1 cellular context compared by ENCODE assay signal in the genomic region with DNA sequence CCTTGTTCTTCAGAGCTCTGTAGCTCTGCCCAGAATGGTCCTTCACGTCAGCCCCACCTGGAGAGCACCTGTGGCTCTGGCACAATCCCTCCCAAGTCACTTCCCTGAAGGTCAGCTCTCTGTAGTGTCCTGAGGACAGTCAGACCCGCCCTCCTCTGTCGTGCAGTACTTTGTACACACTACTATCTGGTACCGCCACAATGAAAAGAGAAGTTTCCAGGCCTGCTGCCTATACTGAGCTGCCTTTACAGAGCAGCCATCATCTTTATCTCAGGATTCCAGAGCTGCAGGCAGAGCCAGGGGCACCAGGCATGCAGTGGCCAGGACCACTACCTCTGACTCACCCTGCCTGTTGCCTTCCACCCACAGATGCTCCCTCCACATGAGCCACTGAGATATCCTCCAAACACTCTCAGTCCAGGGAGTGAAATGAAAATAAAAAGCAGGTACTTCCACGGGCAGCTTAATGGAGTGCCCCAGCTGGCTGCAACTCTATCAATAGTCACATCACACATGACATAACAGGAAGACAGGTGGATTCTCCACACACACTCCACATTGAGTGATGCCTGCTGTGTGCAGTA.
TF ChIP-seq lines count a peak whose summit lies in the region.

No MANE protein-coding gene starts in this region.

TF ChIP-seq in HepG2, 621 proteins besides CTCF, POLR2A, EP300 and RAD21 (continued from another document):
- TF ChIP-seq, protein P1, sequence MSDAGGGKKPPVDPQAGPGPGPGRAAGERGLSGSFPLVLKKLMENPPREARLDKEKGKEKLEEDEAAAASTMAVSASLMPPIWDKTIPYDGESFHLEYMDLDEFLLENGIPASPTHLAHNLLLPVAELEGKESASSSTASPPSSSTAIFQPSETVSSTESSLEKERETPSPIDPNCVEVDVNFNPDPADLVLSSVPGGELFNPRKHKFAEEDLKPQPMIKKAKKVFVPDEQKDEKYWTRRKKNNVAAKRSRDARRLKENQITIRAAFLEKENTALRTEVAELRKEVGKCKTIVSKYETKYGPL (CRISPR knock-in tag; IDR thresholded peaks at IDR 0.05): no peak
- TF ChIP-seq ZNF720 (CRISPR knock-in tag; IDR thresholded peaks at IDR 0.05): no peak
- TF ChIP-seq, protein P2, sequence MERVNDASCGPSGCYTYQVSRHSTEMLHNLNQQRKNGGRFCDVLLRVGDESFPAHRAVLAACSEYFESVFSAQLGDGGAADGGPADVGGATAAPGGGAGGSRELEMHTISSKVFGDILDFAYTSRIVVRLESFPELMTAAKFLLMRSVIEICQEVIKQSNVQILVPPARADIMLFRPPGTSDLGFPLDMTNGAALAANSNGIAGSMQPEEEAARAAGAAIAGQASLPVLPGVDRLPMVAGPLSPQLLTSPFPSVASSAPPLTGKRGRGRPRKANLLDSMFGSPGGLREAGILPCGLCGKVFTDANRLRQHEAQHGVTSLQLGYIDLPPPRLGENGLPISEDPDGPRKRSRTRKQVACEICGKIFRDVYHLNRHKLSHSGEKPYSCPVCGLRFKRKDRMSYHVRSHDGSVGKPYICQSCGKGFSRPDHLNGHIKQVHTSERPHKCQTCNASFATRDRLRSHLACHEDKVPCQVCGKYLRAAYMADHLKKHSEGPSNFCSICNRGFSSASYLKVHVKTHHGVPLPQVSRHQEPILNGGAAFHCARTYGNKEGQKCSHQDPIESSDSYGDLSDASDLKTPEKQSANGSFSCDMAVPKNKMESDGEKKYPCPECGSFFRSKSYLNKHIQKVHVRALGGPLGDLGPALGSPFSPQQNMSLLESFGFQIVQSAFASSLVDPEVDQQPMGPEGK (CRISPR knock-in tag; IDR thresholded peaks at IDR 0.05): peak; percentile 17; the same call in 1 of the 2 replicates
- TF ChIP-seq HDAC2 (CRISPR knock-in tag; IDR thresholded peaks at IDR 0.05): 0 out of 2 replicates have a peak, but pooled peaks have one; percentile 20
- TF ChIP-seq, protein P3, sequence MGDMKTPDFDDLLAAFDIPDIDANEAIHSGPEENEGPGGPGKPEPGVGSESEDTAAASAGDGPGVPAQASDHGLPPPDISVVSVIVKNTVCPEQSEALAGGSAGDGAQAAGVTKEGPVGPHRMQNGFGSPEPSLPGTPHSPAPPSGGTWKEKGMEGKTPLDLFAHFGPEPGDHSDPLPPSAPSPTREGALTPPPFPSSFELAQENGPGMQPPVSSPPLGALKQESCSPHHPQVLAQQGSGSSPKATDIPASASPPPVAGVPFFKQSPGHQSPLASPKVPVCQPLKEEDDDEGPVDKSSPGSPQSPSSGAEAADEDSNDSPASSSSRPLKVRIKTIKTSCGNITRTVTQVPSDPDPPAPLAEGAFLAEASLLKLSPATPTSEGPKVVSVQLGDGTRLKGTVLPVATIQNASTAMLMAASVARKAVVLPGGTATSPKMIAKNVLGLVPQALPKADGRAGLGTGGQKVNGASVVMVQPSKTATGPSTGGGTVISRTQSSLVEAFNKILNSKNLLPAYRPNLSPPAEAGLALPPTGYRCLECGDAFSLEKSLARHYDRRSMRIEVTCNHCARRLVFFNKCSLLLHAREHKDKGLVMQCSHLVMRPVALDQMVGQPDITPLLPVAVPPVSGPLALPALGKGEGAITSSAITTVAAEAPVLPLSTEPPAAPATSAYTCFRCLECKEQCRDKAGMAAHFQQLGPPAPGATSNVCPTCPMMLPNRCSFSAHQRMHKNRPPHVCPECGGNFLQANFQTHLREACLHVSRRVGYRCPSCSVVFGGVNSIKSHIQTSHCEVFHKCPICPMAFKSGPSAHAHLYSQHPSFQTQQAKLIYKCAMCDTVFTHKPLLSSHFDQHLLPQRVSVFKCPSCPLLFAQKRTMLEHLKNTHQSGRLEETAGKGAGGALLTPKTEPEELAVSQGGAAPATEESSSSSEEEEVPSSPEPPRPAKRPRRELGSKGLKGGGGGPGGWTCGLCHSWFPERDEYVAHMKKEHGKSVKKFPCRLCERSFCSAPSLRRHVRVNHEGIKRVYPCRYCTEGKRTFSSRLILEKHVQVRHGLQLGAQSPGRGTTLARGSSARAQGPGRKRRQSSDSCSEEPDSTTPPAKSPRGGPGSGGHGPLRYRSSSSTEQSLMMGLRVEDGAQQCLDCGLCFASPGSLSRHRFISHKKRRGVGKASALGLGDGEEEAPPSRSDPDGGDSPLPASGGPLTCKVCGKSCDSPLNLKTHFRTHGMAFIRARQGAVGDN (CRISPR knock-in tag; IDR thresholded peaks at IDR 0.05): peak; percentile 48
- no peak for TF ChIP-seq LCORL (IDR thresholded peaks at IDR 0.05)
- 0 out of 2 replicates have a peak, but pooled peaks have one; percentile 31 for TF ChIP-seq LCORL (CRISPR knock-in tag; IDR thresholded peaks at IDR 0.05)
- TF ChIP-seq ZNF615 (CRISPR knock-in tag; IDR thresholded peaks at IDR 0.05; ENCODE audit: borderline replicate concordance): no peak
- no peak for TF ChIP-seq FOXA1 (IDR thresholded peaks at IDR 0.05)
- TF ChIP-seq FOXA1 (CRISPR knock-in tag; IDR thresholded peaks at IDR 0.05): peak; percentile 36; the same call in 1 of the 2 replicates
- TF ChIP-seq TMF1 (CRISPR knock-in tag; IDR thresholded peaks at IDR 0.05; ENCODE audit: low read depth): no peak
- no peak for TF ChIP-seq MIXL1 (CRISPR knock-in tag; IDR thresholded peaks at IDR 0.05)
- TF ChIP-seq, protein P4, sequence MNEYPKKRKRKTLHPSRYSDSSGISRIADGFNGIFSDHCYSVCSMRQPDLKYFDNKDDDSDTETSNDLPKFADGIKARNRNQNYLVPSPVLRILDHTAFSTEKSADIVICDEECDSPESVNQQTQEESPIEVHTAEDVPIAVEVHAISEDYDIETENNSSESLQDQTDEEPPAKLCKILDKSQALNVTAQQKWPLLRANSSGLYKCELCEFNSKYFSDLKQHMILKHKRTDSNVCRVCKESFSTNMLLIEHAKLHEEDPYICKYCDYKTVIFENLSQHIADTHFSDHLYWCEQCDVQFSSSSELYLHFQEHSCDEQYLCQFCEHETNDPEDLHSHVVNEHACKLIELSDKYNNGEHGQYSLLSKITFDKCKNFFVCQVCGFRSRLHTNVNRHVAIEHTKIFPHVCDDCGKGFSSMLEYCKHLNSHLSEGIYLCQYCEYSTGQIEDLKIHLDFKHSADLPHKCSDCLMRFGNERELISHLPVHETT (CRISPR knock-in tag; conservative IDR thresholded peaks at IDR 0.05): no peak
- TF ChIP-seq, protein P5, sequence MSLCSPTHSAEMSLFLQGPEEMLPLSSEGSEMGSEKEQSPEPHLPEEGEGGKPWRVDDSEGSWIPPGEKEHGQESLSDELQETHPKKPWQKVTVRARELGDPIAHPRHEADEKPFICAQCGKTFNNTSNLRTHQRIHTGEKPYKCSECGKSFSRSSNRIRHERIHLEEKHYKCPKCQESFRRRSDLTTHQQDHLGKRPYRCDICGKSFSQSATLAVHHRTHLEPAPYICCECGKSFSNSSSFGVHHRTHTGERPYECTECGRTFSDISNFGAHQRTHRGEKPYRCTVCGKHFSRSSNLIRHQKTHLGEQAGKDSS (CRISPR knock-in tag; IDR thresholded peaks at IDR 0.05; ENCODE audit: borderline replicate concordance, low read depth): no peak
- TF ChIP-seq, protein P6, sequence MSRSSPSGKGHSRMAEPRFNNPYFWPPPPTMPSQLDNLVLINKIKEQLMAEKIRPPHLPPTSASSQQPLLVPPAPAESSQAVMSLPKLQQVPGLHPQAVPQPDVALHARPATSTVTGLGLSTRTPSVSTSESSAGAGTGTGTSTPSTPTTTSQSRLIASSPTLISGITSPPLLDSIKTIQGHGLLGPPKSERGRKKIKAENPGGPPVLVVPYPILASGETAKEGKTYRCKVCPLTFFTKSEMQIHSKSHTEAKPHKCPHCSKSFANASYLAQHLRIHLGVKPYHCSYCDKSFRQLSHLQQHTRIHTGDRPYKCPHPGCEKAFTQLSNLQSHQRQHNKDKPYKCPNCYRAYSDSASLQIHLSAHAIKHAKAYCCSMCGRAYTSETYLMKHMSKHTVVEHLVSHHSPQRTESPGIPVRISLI (CRISPR knock-in tag; IDR thresholded peaks at IDR 0.05; ENCODE audit: borderline replicate concordance): no peak
- TF ChIP-seq ZNF713 (CRISPR knock-in tag; IDR thresholded peaks at IDR 0.05): no peak
- no peak for TF ChIP-seq ZNF772 (CRISPR knock-in tag; IDR thresholded peaks at IDR 0.05)
- TF ChIP-seq ZSCAN9 (CRISPR knock-in tag; IDR thresholded peaks at IDR 0.05; ENCODE audit: borderline replicate concordance): peak; percentile 48; the same call in 1 of the 2 replicates
- 0 out of 2 replicates have a peak, but pooled peaks have one; percentile 16 for TF ChIP-seq ZNF292 (CRISPR knock-in tag; IDR thresholded peaks at IDR 0.05; ENCODE audit: borderline replicate concordance, low read depth)
- TF ChIP-seq, protein P7, sequence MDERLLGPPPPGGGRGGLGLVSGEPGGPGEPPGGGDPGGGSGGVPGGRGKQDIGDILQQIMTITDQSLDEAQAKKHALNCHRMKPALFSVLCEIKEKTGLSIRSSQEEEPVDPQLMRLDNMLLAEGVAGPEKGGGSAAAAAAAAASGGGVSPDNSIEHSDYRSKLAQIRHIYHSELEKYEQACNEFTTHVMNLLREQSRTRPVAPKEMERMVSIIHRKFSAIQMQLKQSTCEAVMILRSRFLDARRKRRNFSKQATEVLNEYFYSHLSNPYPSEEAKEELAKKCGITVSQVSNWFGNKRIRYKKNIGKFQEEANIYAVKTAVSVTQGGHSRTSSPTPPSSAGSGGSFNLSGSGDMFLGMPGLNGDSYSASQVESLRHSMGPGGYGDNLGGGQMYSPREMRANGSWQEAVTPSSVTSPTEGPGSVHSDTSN (CRISPR knock-in tag; IDR thresholded peaks at IDR 0.05): no peak
- TF ChIP-seq ZNF335 (CRISPR knock-in tag; IDR thresholded peaks at IDR 0.05): peak; percentile 94
- TF ChIP-seq, protein P8, sequence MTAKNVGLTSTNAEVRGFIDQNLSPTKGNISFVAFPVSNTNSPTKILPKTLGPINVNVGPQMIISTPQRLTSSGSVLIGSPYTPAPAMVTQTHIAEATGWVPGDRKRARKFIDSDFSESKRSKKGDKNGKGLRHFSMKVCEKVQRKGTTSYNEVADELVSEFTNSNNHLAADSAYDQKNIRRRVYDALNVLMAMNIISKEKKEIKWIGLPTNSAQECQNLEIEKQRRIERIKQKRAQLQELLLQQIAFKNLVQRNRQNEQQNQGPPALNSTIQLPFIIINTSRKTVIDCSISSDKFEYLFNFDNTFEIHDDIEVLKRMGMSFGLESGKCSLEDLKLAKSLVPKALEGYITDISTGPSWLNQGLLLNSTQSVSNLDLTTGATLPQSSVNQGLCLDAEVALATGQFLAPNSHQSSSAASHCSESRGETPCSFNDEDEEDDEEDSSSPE (CRISPR knock-in tag; IDR thresholded peaks at IDR 0.05): no peak
- no peak for TF ChIP-seq KLF15 (CRISPR knock-in tag; IDR thresholded peaks at IDR 0.05; ENCODE audit: borderline replicate concordance)
- no peak for TF ChIP-seq CBX1 (IDR thresholded peaks at IDR 0.05; ENCODE audit: low read depth)
- TF ChIP-seq HNF4A (CRISPR knock-in tag; IDR thresholded peaks at IDR 0.05): peak; percentile 26; the same call in 1 of the 2 replicates
